Comparison of ENCODE assay signal across 9 cellular contexts in genomic region chr4:186839122-186840037, GRCh38.
DNase-seq lines count a peak whose midpoint lies in the region; ATAC-seq and TF ChIP-seq lines count a peak whose summit lies in the region.
"Had no signal": no experiment of that assay in that cellular context is flagged by ENCODE, and none has a peak within 500 bp of the region (broad histone marks: within the 10 kb centered on the region; RNA-seq: fewer than 3 reads in every experiment).

No MANE protein-coding gene starts in this region.

- H3K27me3 Mint-ChIP-seq in nephron progenitor cell (ENCODE audit: low read depth, poor library complexity) (peaks cover 6% of the 10 kb centered on the region), H9 (ENCODE audit: low read depth) (no peaks in the 10 kb centered on the region)
- no peaks in the 10 kb centered on the region for H3K27me3 Mint-ChIP-seq in CD4-positive, alpha-beta memory T cell
- H3K27me3 Mint-ChIP-seq: stimulated activated naive CD8-positive, alpha-beta T cell treated with anti-CD3 and anti-CD28 coated beads, Interleukin-15, Interleukin-2, amounts not matched to agents 100 ng/mL and 50 ng/mL, for 24 hours had no signal

- H3K4me3 Mint-ChIP-seq in nephron progenitor cell (no peak overlapping the region), H9 (no peak overlapping the region)
- H3K4me3 Mint-ChIP-seq in CD4-positive, alpha-beta memory T cell, result no peak overlapping the region
- H3K4me3 Mint-ChIP-seq: stimulated activated naive CD8-positive, alpha-beta T cell treated with anti-CD3 and anti-CD28 coated beads, Interleukin-15, Interleukin-2, amounts not matched to agents 100 ng/mL and 50 ng/mL, for 24 hours had no signal

- no peak overlapping the region for H2BK20ac ChIP-seq in H9 (ENCODE audit: low read depth, low read length, poor library complexity, severe bottlenecking)

- H3K14ac ChIP-seq in H9 (ENCODE audit: insufficient read depth, low read length), result no peak overlapping the region

- H3K9me3 ChIP-seq in adipocyte (ENCODE audit: control insufficient read depth, low read length) (no peaks in the 10 kb centered on the region), H9 (ENCODE audit: control insufficient read depth, low read depth, low read length) (no peaks in the 10 kb centered on the region)
- no peaks in the 10 kb centered on the region for H3K9me3 ChIP-seq in CD4-positive, alpha-beta memory T cell (ENCODE audit: control insufficient read depth in 1 of 2, low read length in 2 of 2)

- no peak overlapping the region for H3K18ac ChIP-seq in H9 (ENCODE audit: insufficient read length, low read depth, low read length)

- no peak overlapping the region for H2BK5ac ChIP-seq in H9 (ENCODE audit: insufficient read length, low read length)

- no peak overlapping the region for H2AFZ ChIP-seq in H9 (ENCODE audit: low read length)

- TF ChIP-seq CTCF in nephron progenitor cell (IDR thresholded peaks at IDR 0.05) (no peak), H9 (conservative IDR thresholded peaks at IDR 0.05) (no peak)

- peaks cover 27% of the 10 kb centered on the region for H3K4me1 ChIP-seq in adipocyte (ENCODE audit: control insufficient read depth, insufficient read depth, low read length)
- no peaks in the 10 kb centered on the region for H3K4me1 ChIP-seq in CD4-positive, alpha-beta memory T cell (ENCODE audit: insufficient read depth, low read length)
- H3K4me1 ChIP-seq in H9 (ENCODE audit: insufficient read depth, low read length), result no peaks in the 10 kb centered on the region

- peaks cover 7% of the 10 kb centered on the region for H3K36me3 Mint-ChIP-seq in nephron progenitor cell (ENCODE audit: low read depth)
- no peaks in the 10 kb centered on the region for H3K36me3 Mint-ChIP-seq in CD4-positive, alpha-beta memory T cell
- no peaks in the 10 kb centered on the region for H3K36me3 Mint-ChIP-seq in H9 (ENCODE audit: insufficient read depth in 1 of 3, low read depth in 3 of 3)

- WGBS in H9 (ENCODE audit: extremely low coverage, insufficient read length, low lambda C conversion rate), result no CpG with 5 or more reads among the region's 11 CpGs

- no peaks in the 10 kb centered on the region for H3K36me3 ChIP-seq in adipocyte (ENCODE audit: control insufficient read depth, insufficient read depth, low read length, severe bottlenecking)
- H3K36me3 ChIP-seq in CD4-positive, alpha-beta memory T cell (ENCODE audit: insufficient read depth, low read length), result no peaks in the 10 kb centered on the region

- peak; percentile 80 for ATAC-seq in GM18505 (IDR thresholded peaks at IDR 0.05; ENCODE audit: unreplicated experiment)
- ATAC-seq in HG03066 (IDR thresholded peaks at IDR 0.05; ENCODE audit: low read depth, unreplicated experiment), result peak; percentile 87

- peak; percentile 59 for DNase-seq in adipocyte (ENCODE audit: low read depth)
- peak; percentile 64 for DNase-seq in myocyte (ENCODE audit: low read depth)
- DNase-seq in nephron progenitor cell, result no peak
- DNase-seq in CD4-positive, alpha-beta memory T cell, result no peak
- no peak for DNase-seq in H9
- no peak for DNase-seq in caudate nucleus (lab: John Stamatoyannopoulos, UW)

- H3K27ac ChIP-seq in CD4-positive, alpha-beta memory T cell (ENCODE audit: low read depth, low read length), result no peak overlapping the region
- no peak overlapping the region for H3K27ac ChIP-seq in H9 (ENCODE audit: insufficient read length, low read depth, low read length)
- no peak overlapping the region for H3K27ac ChIP-seq in caudate nucleus (ENCODE audit: low read depth, low read length)

- no peaks in the 10 kb centered on the region for H3K79me1 ChIP-seq in H9 (ENCODE audit: insufficient read depth, low read depth, low read length, poor library complexity, severe bottlenecking)

- H3K79me2 ChIP-seq in H9 (ENCODE audit: insufficient read depth, low read length), result no peaks in the 10 kb centered on the region

- CTCF ChIA-PET in CD4-positive, alpha-beta memory T cell (lab: Charles Lee; ENCODE audit: partially characterized antibody), result no interaction called here

- H2BK15ac ChIP-seq in H9 (ENCODE audit: low read depth, low read length), result no peak overlapping the region

- H3K4me1 Mint-ChIP-seq in nephron progenitor cell, result peaks cover 6% of the 10 kb centered on the region
- no peaks in the 10 kb centered on the region for H3K4me1 Mint-ChIP-seq in CD4-positive, alpha-beta memory T cell
- peaks cover 5 to 6% of the 10 kb centered on the region in 2 experiments for H3K4me1 Mint-ChIP-seq in H9

- no peak overlapping the region for H4K5ac ChIP-seq in H9 (ENCODE audit: insufficient read length, low read depth, low read length)

- no peak overlapping the region for H3K56ac ChIP-seq in H9 (ENCODE audit: insufficient read length, low read depth, low read length)

- TF ChIP-seq POLR2A in GM18505 (IDR thresholded peaks at IDR 0.05; ENCODE audit: borderline replicate concordance, extremely low read depth, insufficient read depth, insufficient read length), result no peak

- no peak overlapping the region for H4K8ac ChIP-seq in H9 (replicated peaks; ENCODE audit: insufficient read length, low read depth, low read length)

- peak overlapping the region; percentile 84 for H3K4me3 ChIP-seq in adipocyte (ENCODE audit: low read length)
- no peak overlapping the region for H3K4me3 ChIP-seq in CD4-positive, alpha-beta memory T cell (ENCODE audit: low read length in 2 of 2)

- no peaks in the 10 kb centered on the region for H4K20me1 ChIP-seq in H9 (ENCODE audit: control insufficient read depth, insufficient read depth, insufficient read length)

- no peak overlapping the region for H2AK5ac ChIP-seq in H9 (ENCODE audit: insufficient read length, low read length)

- H3K9me3 Mint-ChIP-seq in nephron progenitor cell (peaks cover 7% of the 10 kb centered on the region), H9 (peaks cover 0 to 3% of the 10 kb centered on the region in 2 experiments; a peak in 1 of 5 replicates)
- H3K9me3 Mint-ChIP-seq in CD4-positive, alpha-beta memory T cell, result peaks cover 0 to 6% (median 3%) of the 10 kb centered on the region in 8 donors

- H3K27ac Mint-ChIP-seq in nephron progenitor cell, result no peak overlapping the region
- peak overlapping the region in 1 of 7 donors; percentile 57 for H3K27ac Mint-ChIP-seq in CD4-positive, alpha-beta memory T cell
- no peak overlapping the region; a peak in 2 of 7 replicates for H3K27ac Mint-ChIP-seq in H9
- H3K27ac Mint-ChIP-seq: stimulated activated naive CD8-positive, alpha-beta T cell treated with anti-CD3 and anti-CD28 coated beads, Interleukin-15, Interleukin-2, amounts not matched to agents 100 ng/mL and 50 ng/mL, for 24 hours had no signal

- H2BK120ac ChIP-seq in H9 (ENCODE audit: low read depth, low read length, poor library complexity, severe bottlenecking), result no peak overlapping the region

- no peak overlapping the region for H4K91ac ChIP-seq in H9 (ENCODE audit: insufficient read length, low read depth, low read length)

- POLR2A ChIA-PET in CD4-positive, alpha-beta memory T cell (lab: Charles Lee; ENCODE audit: partially characterized antibody), result no interaction called here

- H3K4me2 ChIP-seq in H9 (ENCODE audit: insufficient read depth, insufficient read length, low read length), result no peak overlapping the region

- H2BK12ac ChIP-seq in H9 (ENCODE audit: insufficient read length, low read depth, low read length), result no peak overlapping the region

- H3K4ac ChIP-seq in H9 (ENCODE audit: low read depth, low read length), result no peak overlapping the region

- H3K23me2 ChIP-seq in H9 (ENCODE audit: insufficient read length, low read depth, low read length, poor library complexity, severe bottlenecking), result peaks cover 2% of the 10 kb centered on the region

- H3K9ac ChIP-seq in adipocyte (ENCODE audit: low read length), result peak overlapping the region; percentile 92
- no peak overlapping the region for H3K9ac ChIP-seq in H9 (ENCODE audit: extremely low read depth, insufficient read length, low read length)

- intact Hi-C loops in CD4-positive, alpha-beta memory T cell (cut with micrococcal nuclease), result no loop called here

- H3K27me3 ChIP-seq in adipocyte (replicated peaks; ENCODE audit: control insufficient read depth, insufficient read depth, low read length) (no peaks in the 10 kb centered on the region), H9 (ENCODE audit: insufficient read depth, low read length) (no peaks in the 10 kb centered on the region)
- H3K27me3 ChIP-seq in CD4-positive, alpha-beta memory T cell (ENCODE audit: insufficient read depth, low read length), result no peaks in the 10 kb centered on the region

- H3K23ac ChIP-seq in H9 (ENCODE audit: insufficient read length, low read depth, low read length), result no peak overlapping the region

- no peak overlapping the region for H3T11ph ChIP-seq in H9 (ENCODE audit: low read length)

Comparison
In these comparisons a context has a peak if more than half of its experiments do, and no peak if none do; other contexts are left out.
1. DNase-seq: peak in adipocyte (single experiment) and myocyte (single experiment); none in nephron progenitor cell (single experiment), CD4-positive, alpha-beta memory T cell (0 of 5), H9 (single experiment) and caudate nucleus (0 of 61).